ENCODE assay signal across 9 cellular contexts in the genomic region with DNA sequence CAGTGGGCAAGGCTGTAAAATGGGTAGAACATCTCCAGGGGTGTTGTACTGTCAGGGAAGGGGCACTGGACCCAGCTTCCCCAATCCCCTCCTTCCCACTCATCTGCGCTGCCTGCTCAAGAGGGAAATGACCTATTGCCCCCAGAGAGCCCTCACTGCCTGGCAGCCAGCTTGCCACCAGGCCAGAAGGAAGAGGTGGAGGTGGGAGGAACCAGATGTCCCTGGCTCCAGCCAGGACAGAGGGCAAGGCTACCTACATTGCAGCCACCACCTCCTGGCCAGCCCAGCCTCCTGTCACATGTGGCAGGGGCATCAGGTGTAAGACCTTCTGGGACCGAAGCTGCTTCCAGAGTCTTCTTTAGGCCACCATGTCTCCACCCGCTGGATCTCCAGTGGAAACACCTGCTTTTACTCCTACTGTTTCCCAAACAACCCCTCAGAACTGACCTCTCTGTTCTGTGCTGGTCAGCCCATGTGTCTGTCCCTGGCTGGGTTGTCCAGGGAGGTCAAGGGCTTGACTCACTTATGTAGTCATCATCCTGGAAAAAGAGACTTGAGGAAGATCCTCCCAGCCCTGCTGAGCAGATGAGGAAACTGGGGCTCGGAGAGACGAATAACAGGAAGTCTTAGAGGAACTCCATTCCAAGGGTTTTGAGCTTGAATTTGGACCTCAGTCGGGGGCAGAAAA. TPM values are rescaled to one million over a fixed set of nuclear protein-coding genes. Genes with fewer than 3 reads are reported as not detected.
DNase-seq lines count a peak whose midpoint lies in the region; ATAC-seq and TF ChIP-seq lines count a peak whose summit lies in the region.
"Had no signal": no experiment of that assay in that cellular context is flagged by ENCODE, and none has a peak within 500 bp of the region (broad histone marks: within the 10 kb centered on the region; RNA-seq: fewer than 3 reads in every experiment).

No MANE protein-coding gene starts in this region.

- H3K9me3 Mint-ChIP-seq in activated CD4-positive, alpha-beta T cell treated with anti-CD3 and anti-CD28 coated beads, Interleukin-2, amount 10 ng/mL, durations not matched to agents 7 days and 5 days = no peaks in the 10 kb centered on the region

- POLR2A ChIA-PET in activated CD4-positive, alpha-beta T cell treated with anti-CD3 and anti-CD28 coated beads, Interleukin-2, amount 10 ng/mL, durations not matched to agents 7 days and 5 days (lab: Charles Lee) = no interaction called here

- ATAC-seq in left lobe of liver (peak; percentile 67), thoracic aorta (ENCODE audit: insufficient number of reproducible peaks, low FRiP score, low read depth) (peak; percentile 22)

- no peak for DNase-seq in activated CD4-positive, alpha-beta T cell treated with anti-CD3 and anti-CD28 coated beads, Interleukin-2, amount 10 ng/mL, durations not matched to agents 7 days and 5 days
- no peak for DNase-seq in activated CD4-positive, alpha-beta T cell treated with anti-CD3 and anti-CD28 coated beads, Interleukin-2, amount 50 U/mL, for 48 hours
- DNase-seq in ascending aorta (ENCODE audit: low spot score in 2 of 2) = peak in 1 of 2 donors; percentile 83
- DNase-seq in left lobe of liver (ENCODE audit: low spot score) = peak; percentile 73
- no peak for DNase-seq in thoracic aorta (ENCODE audit: low spot score)
- no peak for DNase-seq in NK-92 treated with Interleukin-12 subunit alpha and Interleukin-12 subunit beta, amount 100 ng/mL, for 24 hours (lab: John Stamatoyannopoulos, UW)
- no peak for DNase-seq in NCI-H2081 treated with DMSO at 0.1 percent for 48 hours (lab: John Stamatoyannopoulos, UW)
- DNase-seq in NCI-H2227 treated with DMSO at 0.1 percent for 48 hours (lab: John Stamatoyannopoulos, UW) = no peak
- DNase-seq: NCI-H524 had no signal

- H3K4me3 ChIP-seq in ascending aorta (no peak overlapping the region), thoracic aorta (no peak overlapping the region)

- H3K27ac ChIP-seq in ascending aorta = peak overlapping the region; percentile 54 to 78
- H3K27ac ChIP-seq in thoracic aorta = peak overlapping the region; percentile 64 to 70

- peaks cover 43% of the 10 kb centered on the region for H3K36me3 Mint-ChIP-seq in activated CD4-positive, alpha-beta T cell treated with anti-CD3 and anti-CD28 coated beads, Interleukin-2, amount 10 ng/mL, durations not matched to agents 7 days and 5 days (ENCODE audit: low read depth)

- H3K4me1 ChIP-seq in ascending aorta (peaks cover 0 to 35% of the 10 kb centered on the region in 2 donors), thoracic aorta (ENCODE audit: control insufficient read depth in 1 of 2, low read depth in 2 of 2) (peaks cover 27 to 45% of the 10 kb centered on the region in 2 donors)

- no peak overlapping the region for H3K4me3 Mint-ChIP-seq in activated CD4-positive, alpha-beta T cell treated with anti-CD3 and anti-CD28 coated beads, Interleukin-2, amount 10 ng/mL, durations not matched to agents 7 days and 5 days

- H3K9me3 ChIP-seq in ascending aorta (no peaks in the 10 kb centered on the region), thoracic aorta (no peaks in the 10 kb centered on the region)

- TF ChIP-seq CTCF in ascending aorta (IDR thresholded peaks at IDR 0.05) (no peak), thoracic aorta (IDR thresholded peaks at IDR 0.05) (no peak)

- peaks cover 23% of the 10 kb centered on the region for H3K4me1 Mint-ChIP-seq in activated CD4-positive, alpha-beta T cell treated with anti-CD3 and anti-CD28 coated beads, Interleukin-2, amount 10 ng/mL, durations not matched to agents 7 days and 5 days

- H3K27me3 ChIP-seq in ascending aorta (no peaks in the 10 kb centered on the region), thoracic aorta (replicated peaks; ENCODE audit: insufficient read depth) (no peaks in the 10 kb centered on the region)

- CTCF ChIA-PET in activated CD4-positive, alpha-beta T cell treated with anti-CD3 and anti-CD28 coated beads, Interleukin-2, amount 10 ng/mL, durations not matched to agents 7 days and 5 days (lab: Charles Lee) = interaction anchor here (1.0 to 5.6 kb wide), 4 partner anchors 10 to 33 kb away, joined by 3 to 20 read pairs (median 4); no protein-coding TSS in a partner anchor

- H3K36me3 ChIP-seq in ascending aorta (peaks cover 64 to 72% of the 10 kb centered on the region in 2 donors), thoracic aorta (peaks cover 62% of the 10 kb centered on the region)

- no peaks in the 10 kb centered on the region for H3K27me3 Mint-ChIP-seq in activated CD4-positive, alpha-beta T cell treated with anti-CD3 and anti-CD28 coated beads, Interleukin-2, amount 10 ng/mL, durations not matched to agents 7 days and 5 days

- intact Hi-C loops in ascending aorta (cut with DNase I) = loop anchor here (2.0 kb wide), 1 partner anchor 15 kb away; no protein-coding TSS in a partner anchor

- H3K27ac Mint-ChIP-seq in activated CD4-positive, alpha-beta T cell treated with anti-CD3 and anti-CD28 coated beads, Interleukin-2, amount 10 ng/mL, durations not matched to agents 7 days and 5 days = peak overlapping the region; percentile 61

RNA-seq across cellular contexts. Expression of gene JADE2, which starts 42.3 kb away (rescaled TPM):
- total RNA-seq in activated CD4-positive, alpha-beta T cell treated with anti-CD3 and anti-CD28 coated beads, Interleukin-2, amount 10 ng/mL, durations not matched to agents 7 days and 5 days = 10 to 100 TPM; 92.5 to 93.8 TPM
- total RNA-seq in ascending aorta = 70.9 TPM
- 14.2 TPM for total RNA-seq in left lobe of liver
- 10 to 100 TPM; 54.0 to 81.3 TPM for total RNA-seq in thoracic aorta
